Comparison of ENCODE assay signal across 1 cellular context in genomic region chr4:121009578-121010338, GRCh38.
TF ChIP-seq lines count a peak whose summit lies in the region.

No MANE protein-coding gene starts in this region.

TF ChIP-seq in H1, 55 proteins besides CTCF, POLR2A, EP300 and RAD21:
- TF ChIP-seq MAFK (IDR thresholded peaks at IDR 0.05; ENCODE audit: low read depth, low read length) (peak; percentile 36), BACH1 (IDR thresholded peaks at IDR 0.05; ENCODE audit: low read length) (no peak)
